Comparison of ENCODE assay signal across 1 cellular context in genomic region chr4:150342945-150343344, GRCh38.
TF ChIP-seq lines count a peak whose summit lies in the region.

No MANE protein-coding gene starts in this region.

TF ChIP-seq in WTC11, 78 proteins besides CTCF, POLR2A, EP300 and RAD21 (continued from another document):
- no peak for TF ChIP-seq ZNF512 (CRISPR knock-in tag; IDR thresholded peaks at IDR 0.05; ENCODE audit: borderline replicate concordance)
- no peak for TF ChIP-seq TCF7 (CRISPR knock-in tag; IDR thresholded peaks at IDR 0.05; ENCODE audit: low read depth)
- TF ChIP-seq GABPB1 (CRISPR knock-in tag; IDR thresholded peaks at IDR 0.05) = no peak
